Comparison of ENCODE assay signal across 2 cellular contexts in the genomic region with DNA sequence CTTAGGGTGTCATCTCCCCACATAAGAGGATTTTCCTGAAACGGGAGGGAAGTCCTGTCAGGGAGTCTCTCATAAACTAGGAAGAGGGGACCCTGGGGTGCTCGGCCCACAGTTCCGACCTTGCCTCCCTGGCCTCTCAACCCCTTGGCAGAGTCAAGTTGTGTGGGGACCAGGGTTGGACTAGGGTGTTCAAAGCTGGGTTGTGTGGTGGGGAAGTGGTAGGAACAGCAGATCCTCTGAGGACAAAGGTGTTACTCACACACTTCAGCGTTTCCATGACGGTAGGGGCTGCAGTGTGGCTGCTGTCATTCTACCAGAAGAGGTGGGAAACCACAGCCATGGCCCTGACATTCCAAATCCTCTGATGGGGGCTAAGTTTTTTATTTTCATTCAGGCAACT. TPM values are rescaled to one million over a fixed set of nuclear protein-coding genes. Genes with fewer than 3 reads are reported as not detected.
"Had no signal": no experiment of that assay in that cellular context is flagged by ENCODE, and none has a peak within 500 bp of the region (broad histone marks: within the 10 kb centered on the region; RNA-seq: fewer than 3 reads in every experiment).

No MANE protein-coding gene starts in this region.

RNA-seq across cellular contexts. Expression of a gene that starts 2.7 kb away (rescaled TPM):
- total RNA-seq: G401, GM12878 had no signal

RNA-seq across cellular contexts. Expression of a gene that starts 15.1 kb away (rescaled TPM):
- total RNA-seq: G401, GM12878 had no signal

RNA-seq across cellular contexts. Expression of a gene that starts 18.9 kb away (rescaled TPM):
- total RNA-seq: G401, GM12878 had no signal

RNA-seq across cellular contexts. Expression of a gene that starts 31.7 kb away (rescaled TPM):
- total RNA-seq: G401, GM12878 had no signal

RNA-seq across cellular contexts. Expression of a gene that starts 38.9 kb away (rescaled TPM):
- total RNA-seq: G401, GM12878 had no signal
